8 cellular contexts compared by ENCODE assay signal in genomic region chr6:109455161-109455501, GRCh38. TPM values are rescaled to one million over a fixed set of nuclear protein-coding genes. Genes with fewer than 3 reads are reported as not detected.
A peak's percentile ranks its signal among the peaks of the same experiment; 100 is the strongest.
DNase-seq lines count a peak whose midpoint lies in the region; ATAC-seq and TF ChIP-seq lines count a peak whose summit lies in the region.

No MANE protein-coding gene starts in this region.

- H3K27ac ChIP-seq in Panc1 (ENCODE audit: low read length), result peak overlapping the region; percentile 90
- peak overlapping the region; percentile 92 for H3K27ac ChIP-seq in caudate nucleus (ENCODE audit: low read depth, low read length)
- H3K27ac ChIP-seq in lung (ENCODE audit: low read depth in 1 of 2, low read length in 1 of 2), result peak overlapping the region in 1 of 2 donors; percentile 78
- H3K27ac ChIP-seq in upper lobe of left lung, result peak overlapping the region; percentile 84 to 93 (median 86)

- intact Hi-C loops in Panc1 (cut with micrococcal nuclease; ENCODE audit: unreplicated experiment), result no loop called here

- ATAC-seq in HG02938 (IDR thresholded peaks at IDR 0.05; ENCODE audit: unreplicated experiment) (peak; percentile 25), Panc1 (peak; percentile 8), lung (ENCODE audit: insufficient read depth, low FRiP score) (peak; percentile 5), upper lobe of left lung (ENCODE audit: low FRiP score in 2 of 2) (peak; percentile 29 to 37)

- in situ Hi-C loops in Panc1 (cut with HindIII; ENCODE audit: low pct_unique_long_range_greater_than_20kb, low sequenced_read_pairs), result no loop called here

- no peaks in the 10 kb centered on the region for H3K27me3 ChIP-seq in Panc1 (ENCODE audit: control insufficient read depth, insufficient read depth, low read length)
- no peaks in the 10 kb centered on the region for H3K27me3 ChIP-seq in lung (ENCODE audit: control insufficient read depth, insufficient read depth)
- H3K27me3 ChIP-seq in upper lobe of left lung, result no peaks in the 10 kb centered on the region

- POLR2A ChIA-PET in Panc1 (lab: Charles Lee), result interaction anchor here (0.5 to 1.8 kb wide), 2 partner anchors 12 to 26 kb away, joined by 6 to 13 read pairs; no protein-coding TSS in a partner anchor

- H3K9me3 ChIP-seq in Panc1 (ENCODE audit: control insufficient read depth, insufficient read depth, low read depth, low read length), result no peaks in the 10 kb centered on the region
- no peaks in the 10 kb centered on the region for H3K9me3 ChIP-seq in lung (ENCODE audit: control insufficient read depth in 2 of 2, insufficient read depth in 1 of 2, low read length in 1 of 2)
- no peaks in the 10 kb centered on the region for H3K9me3 ChIP-seq in upper lobe of left lung

- peak; percentile 66 for DNase-seq in activated naive CD4-positive, alpha-beta T cell treated with Interleukin-2 at 50 U/mL for 16 hours
- DNase-seq in activated naive CD4-positive, alpha-beta T cell treated with anti-CD3 and anti-CD28 coated beads, Interleukin-2, amount 50 U/mL, for 16 hours, result no peak
- DNase-seq in Panc1 (ENCODE audit: low read depth, low spot score), result no peak
- peak in 9 of 61 donors; percentile 26 to 64 (median 48) for DNase-seq in caudate nucleus (lab: John Stamatoyannopoulos, UW)
- no peak for DNase-seq in lung (ENCODE audit: low spot score)
- peak in 1 of 2 donors; percentile 88 for DNase-seq in upper lobe of left lung
- no peak for DNase-seq in NCI-H446 (lab: John Stamatoyannopoulos, UW)

- H3K4me3 ChIP-seq in Panc1 (ENCODE audit: low read depth in 2 of 2, low read length in 2 of 2), result peak overlapping the region; percentile 74 to 91
- H3K4me3 ChIP-seq in lung, result peak overlapping the region; percentile 70
- H3K4me3 ChIP-seq in upper lobe of left lung, result peak overlapping the region; percentile 76 to 92 (median 82)

- H3K4me1 ChIP-seq in Panc1 (ENCODE audit: control insufficient read depth, insufficient read depth, low read length) (peaks cover 22% of the 10 kb centered on the region), lung (ENCODE audit: control insufficient read depth in 2 of 2, insufficient read depth in 2 of 2, low read length in 2 of 2) (peaks cover 6 to 10% of the 10 kb centered on the region in 2 donors), upper lobe of left lung (peaks cover 28 to 47% (median 35%) of the 10 kb centered on the region in 4 donors)

- TF ChIP-seq POLR2A in upper lobe of left lung (IDR thresholded peaks at IDR 0.05), result no peak

- TF ChIP-seq CTCF in Panc1 (IDR thresholded peaks at IDR 0.05) (no peak), lung (IDR thresholded peaks at IDR 0.05; ENCODE audit: control extremely low read depth, extremely low read depth) (no peak), upper lobe of left lung (IDR thresholded peaks at IDR 0.05) (no peak)

- no peak for TF ChIP-seq EP300 in upper lobe of left lung (IDR thresholded peaks at IDR 0.05)

- H3K36me3 ChIP-seq in Panc1 (ENCODE audit: control insufficient read depth, insufficient read depth, low read length) (no peaks in the 10 kb centered on the region), lung (ENCODE audit: control insufficient read depth in 2 of 2, insufficient read depth in 2 of 2, low read length in 2 of 2) (peaks cover 0 to 6% of the 10 kb centered on the region in 2 donors), upper lobe of left lung (peaks cover 0 to 19% (median 5%) of the 10 kb centered on the region in 4 donors)

- WGBS in lung, 2 donors, result 0 to 1% methylated on average over 20 of the region's 20 CpGs
- WGBS in upper lobe of left lung, 2 donors, result 0% methylated on average over 16 to 20 of the region's 20 CpGs

- BruUV-seq in Panc1 (replicated peaks; lab: Mats Ljungman, UMichigan), result no TSS peak

- CTCF ChIA-PET in Panc1 (lab: Charles Lee), result no interaction called here

RNA-seq across cellular contexts. Expression of gene MICAL1, which starts 0.4 kb away (rescaled TPM):
- total RNA-seq in Panc1 (2021; ENCODE audit: unreplicated experiment) (64.5 TPM), lung (10 to 100 TPM; 29.9 to 67.7 TPM), upper lobe of left lung (100 to 1,000 TPM in 2 of 6 donors, 10 to 100 TPM in 4; 61.7 to 268 (median 78.3) TPM)
- polyA plus RNA-seq in Panc1 (2012; ENCODE audit: insufficient read length), result 66.5 TPM
- polyA plus RNA-seq in lung, result 10 to 100 TPM; 54.8 to 60.1 TPM

RNA-seq across cellular contexts. Expression of gene SMPD2, which starts 14.6 kb away (rescaled TPM):
- 50.0 TPM for total RNA-seq in Panc1 (2021; ENCODE audit: unreplicated experiment)
- 51.0 TPM for polyA plus RNA-seq in Panc1 (2012; ENCODE audit: insufficient read length)
- 10 to 100 TPM; 18.2 to 22.8 TPM for total RNA-seq in lung
- 10 to 100 TPM; 17.4 to 21.5 TPM for polyA plus RNA-seq in lung
- total RNA-seq in upper lobe of left lung, result 10 to 100 TPM in 5 of 6 donors, 1 to 10 TPM in 1; 9.4 to 25.2 (median 15.4) TPM

RNA-seq across cellular contexts. Expression of gene PPIL6, which starts 14.7 kb away (rescaled TPM):
- total RNA-seq in Panc1 (2021; ENCODE audit: unreplicated experiment) (2.2 TPM), lung (10 to 100 TPM; 18.0 to 18.1 TPM), upper lobe of left lung (10 to 100 TPM in 2 of 6 donors, 1 to 10 TPM in 4; 3.5 to 44.3 (median 6.5) TPM)
- 2.0 TPM for polyA plus RNA-seq in Panc1 (2012; ENCODE audit: insufficient read length)
- 1 to 10 TPM; 6.3 to 8.5 TPM for polyA plus RNA-seq in lung

RNA-seq across cellular contexts. Expression of gene ZBTB24, which starts 27.9 kb away (rescaled TPM):
- 21.5 TPM for total RNA-seq in Panc1 (2021; ENCODE audit: unreplicated experiment)
- polyA plus RNA-seq in Panc1 (2012; ENCODE audit: insufficient read length), result 7.8 TPM
- 10 to 100 TPM in 1 of 2 donors, 1 to 10 TPM in 1; 7.5 to 13.9 TPM for total RNA-seq in lung
- polyA plus RNA-seq in lung, result 1 to 10 TPM; 2.9 to 4.4 TPM
- 10 to 100 TPM in 3 of 6 donors, 1 to 10 TPM in 3; 5.1 to 14.9 (median 9.7) TPM for total RNA-seq in upper lobe of left lung
